1 cellular context compared by ENCODE assay signal in the genomic region with DNA sequence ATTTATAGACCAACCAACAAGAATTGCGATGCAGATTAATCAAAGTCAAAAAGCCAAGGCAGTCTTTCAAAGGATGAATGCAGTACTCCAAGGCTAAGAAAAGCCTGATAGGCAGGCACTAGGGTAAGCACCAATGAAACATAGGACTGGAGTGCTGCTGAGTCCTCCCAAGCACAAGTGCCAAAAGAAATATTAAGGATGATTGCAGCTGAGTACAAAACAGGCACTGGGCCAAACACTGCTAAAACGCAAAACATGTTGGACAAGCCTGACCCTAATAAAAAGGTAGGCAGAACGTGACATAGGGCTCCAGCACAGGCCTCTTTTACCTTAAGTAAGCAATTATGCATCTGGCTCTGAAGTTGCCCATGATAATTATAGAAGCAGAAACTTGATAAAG.
TF ChIP-seq lines count a peak whose summit lies in the region.

No MANE protein-coding gene starts in this region.

TF ChIP-seq in HEK293, 187 proteins besides CTCF, POLR2A, EP300 and RAD21 (continued from another document):
- TF ChIP-seq ZBTB49 (tag by site-specific recombination; IDR thresholded peaks at IDR 0.05; ENCODE audit: low read depth) (no peak), ZNF169 (tag by site-specific recombination; IDR thresholded peaks at IDR 0.05) (no peak), ZNF830 (tag by site-specific recombination; IDR thresholded peaks at IDR 0.05; ENCODE audit: low read depth) (no peak), ZXDB (tag by site-specific recombination; IDR thresholded peaks at IDR 0.05) (no peak), OSR2 (tag by site-specific recombination; IDR thresholded peaks at IDR 0.05) (peak; percentile 52; the same call in 1 of the 2 replicates), FEZF1 (tag by site-specific recombination; IDR thresholded peaks at IDR 0.05) (peak; percentile 42; the same call in 1 of the 2 replicates), MZF1 (tag by site-specific recombination; IDR thresholded peaks at IDR 0.05; ENCODE audit: borderline replicate concordance) (peak; percentile 69; the same call in 1 of the 2 replicates), GLIS2 (tag by site-specific recombination; IDR thresholded peaks at IDR 0.05) (no peak)
- TF ChIP-seq, protein P1, sequence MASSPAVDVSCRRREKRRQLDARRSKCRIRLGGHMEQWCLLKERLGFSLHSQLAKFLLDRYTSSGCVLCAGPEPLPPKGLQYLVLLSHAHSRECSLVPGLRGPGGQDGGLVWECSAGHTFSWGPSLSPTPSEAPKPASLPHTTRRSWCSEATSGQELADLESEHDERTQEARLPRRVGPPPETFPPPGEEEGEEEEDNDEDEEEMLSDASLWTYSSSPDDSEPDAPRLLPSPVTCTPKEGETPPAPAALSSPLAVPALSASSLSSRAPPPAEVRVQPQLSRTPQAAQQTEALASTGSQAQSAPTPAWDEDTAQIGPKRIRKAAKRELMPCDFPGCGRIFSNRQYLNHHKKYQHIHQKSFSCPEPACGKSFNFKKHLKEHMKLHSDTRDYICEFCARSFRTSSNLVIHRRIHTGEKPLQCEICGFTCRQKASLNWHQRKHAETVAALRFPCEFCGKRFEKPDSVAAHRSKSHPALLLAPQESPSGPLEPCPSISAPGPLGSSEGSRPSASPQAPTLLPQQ (tag by site-specific recombination; IDR thresholded peaks at IDR 0.05) = peak; percentile 58
- TF ChIP-seq, protein P2, sequence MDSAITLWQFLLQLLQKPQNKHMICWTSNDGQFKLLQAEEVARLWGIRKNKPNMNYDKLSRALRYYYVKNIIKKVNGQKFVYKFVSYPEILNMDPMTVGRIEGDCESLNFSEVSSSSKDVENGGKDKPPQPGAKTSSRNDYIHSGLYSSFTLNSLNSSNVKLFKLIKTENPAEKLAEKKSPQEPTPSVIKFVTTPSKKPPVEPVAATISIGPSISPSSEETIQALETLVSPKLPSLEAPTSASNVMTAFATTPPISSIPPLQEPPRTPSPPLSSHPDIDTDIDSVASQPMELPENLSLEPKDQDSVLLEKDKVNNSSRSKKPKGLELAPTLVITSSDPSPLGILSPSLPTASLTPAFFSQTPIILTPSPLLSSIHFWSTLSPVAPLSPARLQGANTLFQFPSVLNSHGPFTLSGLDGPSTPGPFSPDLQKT (IDR thresholded peaks at IDR 0.05; ENCODE audit: borderline replicate concordance, low read depth, low read length) = no peak
